ENCODE assay signal across 19 cellular contexts in genomic region chr6:25401711-25402110, GRCh38.
DNase-seq lines count a peak whose midpoint lies in the region; ATAC-seq and TF ChIP-seq lines count a peak whose summit lies in the region.
"Had no signal": no experiment of that assay in that cellular context is flagged by ENCODE, and none has a peak within 500 bp of the region (broad histone marks: within the 10 kb centered on the region; RNA-seq: fewer than 3 reads in every experiment).

No MANE protein-coding gene starts in this region.

- TF ChIP-seq POLR2A in breast epithelium (IDR thresholded peaks at IDR 0.05): no peak

- peak overlapping the region; percentile 59 for H3K4me2 ChIP-seq in mammary epithelial cell (ENCODE audit: insufficient read depth, low read depth, low read length)
- H3K4me2 ChIP-seq: BLaER1 treated with 17β-estradiol and CSF1 and Interleukin-3, amounts not matched to agents 10 nM and 100 nM had no signal

- CTCF ChIA-PET in mammary epithelial cell (lab: Charles Lee; ENCODE audit: low non-redundant PET): interaction anchor here (0.7 kb wide), 1 partner anchor 16 kb away, joined by 3 read pairs; no protein-coding TSS in a partner anchor

- H3K27ac ChIP-seq in mammary epithelial cell (ENCODE audit: insufficient read depth, low read depth, low read length) (no peak overlapping the region), breast epithelium (no peak overlapping the region), WERI-Rb-1 (peak overlapping the region; percentile 31)
- H3K27ac ChIP-seq: BLaER1 treated with 17β-estradiol and CSF1 and Interleukin-3, amounts not matched to agents 10 nM and 100 nM had no signal

- H2AFZ ChIP-seq in mammary epithelial cell (ENCODE audit: low read depth, low read length): no peak overlapping the region

- H3K27me3 ChIP-seq in mammary epithelial cell (ENCODE audit: insufficient read depth, low read length) (no peaks in the 10 kb centered on the region), breast epithelium (no peaks in the 10 kb centered on the region), WERI-Rb-1 (ENCODE audit: insufficient read depth, low read depth, severe bottlenecking) (no peaks in the 10 kb centered on the region)
- H3K27me3 ChIP-seq: BLaER1 treated with 17β-estradiol and CSF1 and Interleukin-3, amounts not matched to agents 10 nM and 100 nM had no signal

- H3K4me3 ChIP-seq in mammary epithelial cell (replicated peaks in 1 of 3; ENCODE audit: insufficient read depth in 1 of 3, low read depth in 2 of 3, low read length in 3 of 3) (no peak overlapping the region), breast epithelium (no peak overlapping the region), WERI-Rb-1 (ENCODE audit: low read depth, low read length) (no peak overlapping the region), epithelial cell of esophagus (ENCODE audit: low read length) (no peak overlapping the region)
- H3K4me3 ChIP-seq: BLaER1 treated with 17β-estradiol and CSF1 and Interleukin-3, amounts not matched to agents 10 nM and 100 nM; GM12878 had no signal

- H3K4me1 ChIP-seq in mammary epithelial cell (ENCODE audit: insufficient read depth, low read length): peaks cover 10% of the 10 kb centered on the region
- H3K4me1 ChIP-seq in breast epithelium: peaks cover 0 to 7% of the 10 kb centered on the region in 2 donors

- no TSS peak for BruUV-seq in mammary epithelial cell (replicated peaks; lab: Mats Ljungman, UMichigan)

- ATAC-seq in GM19395 (IDR thresholded peaks at IDR 0.05; ENCODE audit: unreplicated experiment): no peak
- no peak for ATAC-seq in HG03025 (IDR thresholded peaks at IDR 0.05; ENCODE audit: low FRiP score, unreplicated experiment)
- ATAC-seq: CD8-positive, alpha-beta T cell; GM12878; HepG2 had no signal

- H4K20me1 ChIP-seq in mammary epithelial cell (ENCODE audit: insufficient read depth, low read length): no peaks in the 10 kb centered on the region

- 7% methylated on average over 5 of the region's 5 CpGs for WGBS in mammary epithelial cell (ENCODE audit: low coverage, missing lambda C conversion rate)

- peak; percentile 8 for DNase-seq in mammary epithelial cell
- no peak for DNase-seq in breast epithelium (ENCODE audit: low spot score in 2 of 2)
- DNase-seq in WERI-Rb-1: peak; percentile 57
- peak; percentile 39 for DNase-seq in epithelial cell of esophagus (ENCODE audit: low read depth)
- no peak for DNase-seq in activated CD4-positive, CD25-positive, alpha-beta regulatory T cell treated with anti-CD3 and anti-CD28 coated beads, Interleukin-2, amount 50 U/mL, for 72 hours
- DNase-seq in NCI-H1694 (lab: John Stamatoyannopoulos, UW): no peak
- DNase-seq: 8988T; Calu3; CD8-positive, alpha-beta T cell; DMS 273 treated with DMSO at 0.1 percent for 48 hours; DMS53; DND-41; EL; HCEC 1CT had no signal

- H3K36me3 ChIP-seq in mammary epithelial cell (ENCODE audit: insufficient read depth, low read length) (no peaks in the 10 kb centered on the region), breast epithelium (no peaks in the 10 kb centered on the region), WERI-Rb-1 (no peaks in the 10 kb centered on the region)
- H3K36me3 ChIP-seq: BLaER1 treated with 17β-estradiol and CSF1 and Interleukin-3, amounts not matched to agents 10 nM and 100 nM had no signal

- dilution Hi-C loops in mammary epithelial cell (cut with HindIII; ENCODE audit: low sequenced_read_pairs): no loop called here

- no peak for TF ChIP-seq CTCF in mammary epithelial cell (conservative IDR thresholded peaks at IDR 0.05 in 1 of 2, IDR thresholded peaks at IDR 0.05 in 1 of 2; ENCODE audit: extremely low read depth in 1 of 2, insufficient read depth in 1 of 2, low read depth in 1 of 2, low read length in 2 of 2)
- TF ChIP-seq CTCF in breast epithelium (IDR thresholded peaks at IDR 0.05): no peak
- TF ChIP-seq CTCF in WERI-Rb-1 (IDR thresholded peaks at IDR 0.05; ENCODE audit: low read depth, low read length): no peak
- TF ChIP-seq CTCF in epithelial cell of esophagus (IDR thresholded peaks at IDR 0.05; ENCODE audit: insufficient read depth, low read depth, low read length, missing control alignments): no peak

- in situ Hi-C loops in mammary epithelial cell (cut with MboI; ENCODE audit: low sequenced_read_pairs in 2 of 2): no loop called here

- H3K79me2 ChIP-seq in mammary epithelial cell (ENCODE audit: insufficient read depth, low read length): peaks cover 82% of the 10 kb centered on the region

- H3K9ac ChIP-seq in mammary epithelial cell (ENCODE audit: insufficient read depth, low read length): no peak overlapping the region
- H3K9ac ChIP-seq: BLaER1 treated with 17β-estradiol and CSF1 and Interleukin-3, amounts not matched to agents 10 nM and 100 nM had no signal

- H3K9me3 ChIP-seq in mammary epithelial cell (replicated peaks; ENCODE audit: insufficient read depth, low read length) (no peaks in the 10 kb centered on the region), breast epithelium (no peaks in the 10 kb centered on the region), WERI-Rb-1 (ENCODE audit: severe bottlenecking) (no peaks in the 10 kb centered on the region)
- H3K9me3 ChIP-seq: BLaER1 treated with 17β-estradiol and CSF1 and Interleukin-3, amounts not matched to agents 10 nM and 100 nM had no signal

- intact Hi-C loops in mammary epithelial cell (cut with micrococcal nuclease): no loop called here
- intact Hi-C loops in breast epithelium (cut with DNase I; ENCODE audit: low total_unique reads): no loop called here

Comparison
In these comparisons a context has a peak if more than half of its experiments do, and no peak if none do; other contexts are left out.
1. DNase-seq: peak in mammary epithelial cell (single experiment), WERI-Rb-1 (single experiment) and epithelial cell of esophagus (single experiment); none in breast epithelium (0 of 2), activated CD4-positive, CD25-positive, alpha-beta regulatory T cell treated with anti-CD3 and anti-CD28 coated beads, Interleukin-2, amount 50 U/mL, for 72 hours (single experiment) and NCI-H1694 (single experiment).